18 cellular contexts compared by ENCODE assay signal in the genomic region with DNA sequence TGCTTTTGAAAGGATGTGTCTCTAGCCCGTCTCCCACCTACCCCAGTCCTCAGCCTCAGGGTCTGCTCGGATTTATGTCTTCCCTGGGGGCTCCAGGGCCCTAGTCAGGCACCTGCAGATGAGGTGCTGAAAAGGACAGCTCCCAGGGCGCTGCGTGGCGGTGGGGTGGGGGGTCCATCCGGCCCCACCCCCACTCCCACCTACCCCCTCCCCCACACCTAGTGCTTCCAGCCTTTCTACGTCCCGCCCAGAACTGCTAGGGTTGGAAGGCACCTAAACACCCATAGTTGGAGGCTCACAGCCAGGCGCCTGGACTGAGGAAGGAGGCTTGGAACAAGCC. TPM values are rescaled to one million over a fixed set of nuclear protein-coding genes. Genes with fewer than 3 reads are reported as not detected.
DNase-seq lines count a peak whose midpoint lies in the region; ATAC-seq and TF ChIP-seq lines count a peak whose summit lies in the region.
"Had no signal": no experiment of that assay in that cellular context is flagged by ENCODE, and none has a peak within 500 bp of the region (broad histone marks: within the 10 kb centered on the region; RNA-seq: fewer than 3 reads in every experiment).

No MANE protein-coding gene starts in this region.

- H3K36me3 ChIP-seq in iPS-18a (ENCODE audit: control insufficient read depth, low read depth, low read length) (no peaks in the 10 kb centered on the region), neuronal stem cell (replicated peaks in 1 of 2; ENCODE audit: control insufficient read depth in 2 of 2, insufficient read depth in 2 of 2, low read length in 2 of 2) (no peaks in the 10 kb centered on the region)
- H3K36me3 ChIP-seq: HAP-1, lower lobe of right lung had no signal

- H3K4me3 ChIP-seq in iPS-18a (ENCODE audit: low read length) (peak overlapping the region; percentile 18), neuronal stem cell (ENCODE audit: low read length in 2 of 2) (no peak overlapping the region)
- H3K4me3 ChIP-seq: HAP-1 had no signal

- WGBS in neuronal stem cell (ENCODE audit: extremely low coverage in 2 of 2, insufficient read length in 2 of 2, insufficient replicate concordance in 1 of 2), 2 donors: no CpG with 5 or more reads among the region's 9 CpGs

- H3K4me3 Mint-ChIP-seq in WTC11: peak overlapping the region; percentile 54

- POLR2A ChIA-PET in WTC11 (lab: Charles Lee): no interaction called here

- H2BK120ac ChIP-seq in neuronal stem cell (ENCODE audit: low read depth, low read length): no peak overlapping the region

- H2BK5ac ChIP-seq in neuronal stem cell (ENCODE audit: low read length): no peak overlapping the region

- no peak overlapping the region for H4K8ac ChIP-seq in neuronal stem cell (ENCODE audit: low read depth, low read length)

- DNase-seq in D341Med (ENCODE audit: low spot score): peak; percentile 14
- no peak for DNase-seq in WTC11 (ENCODE audit: low spot score)
- no peak for DNase-seq in neuronal stem cell (ENCODE audit: low spot score)
- no peak for DNase-seq in NK-92 treated with Interleukin-12 subunit alpha and Interleukin-12 subunit beta, amount 100 ng/mL, for 24 hours (lab: John Stamatoyannopoulos, UW)
- DNase-seq in erythroblast (lab: John Stamatoyannopoulos, UW): no peak
- DNase-seq: activated gamma-delta T cell; foreskin fibroblast; Karpas-422; lower lobe of right lung; NCI-H748 treated with DMSO at 0.1 percent for 48 hours; stimulated activated CD4-positive, alpha-beta T cell treated with anti-CD3 and anti-CD28 coated beads, Interleukin-4, amount 100 ng/mL, for 4 hours; T-helper 9 cell had no signal

- H3K4me1 Mint-ChIP-seq in WTC11: peaks cover 33% of the 10 kb centered on the region

- no peak overlapping the region for H3K14ac ChIP-seq in neuronal stem cell (ENCODE audit: low read length)

- ATAC-seq in WTC11 (no peak), GM18498 (IDR thresholded peaks at IDR 0.05; ENCODE audit: unreplicated experiment) (no peak), HG03159 (IDR thresholded peaks at IDR 0.05; ENCODE audit: unreplicated experiment) (no peak)

- H3K9me3 ChIP-seq in iPS-18a (ENCODE audit: control insufficient read depth, low read depth, low read length) (no peaks in the 10 kb centered on the region), neuronal stem cell (replicated peaks in 1 of 2; ENCODE audit: control insufficient read depth in 2 of 2, insufficient read depth in 1 of 2, low read depth in 1 of 2, low read length in 2 of 2) (peaks cover 0 to 5% of the 10 kb centered on the region in 2 donors)
- H3K9me3 ChIP-seq: HAP-1, lower lobe of right lung had no signal

- no peak overlapping the region for H3K4ac ChIP-seq in neuronal stem cell (ENCODE audit: low read length)

- no peak overlapping the region for H3K18ac ChIP-seq in neuronal stem cell (ENCODE audit: low read length)

- no peak overlapping the region for H2AK5ac ChIP-seq in neuronal stem cell (ENCODE audit: low read depth, low read length)

- H3K27ac ChIP-seq in iPS-18a (ENCODE audit: low read length): no peak overlapping the region
- no peak overlapping the region for H3K27ac ChIP-seq in neuronal stem cell (replicated peaks; ENCODE audit: low read length)
- H3K27ac ChIP-seq: lower lobe of right lung had no signal

- CTCF ChIA-PET in WTC11 (lab: Charles Lee): no interaction called here

- no peak overlapping the region for H2BK12ac ChIP-seq in neuronal stem cell (ENCODE audit: low read length)

- peaks cover 97% of the 10 kb centered on the region for H3K27me3 Mint-ChIP-seq in WTC11 (ENCODE audit: low read depth)

- H3K23ac ChIP-seq in neuronal stem cell (ENCODE audit: low read depth, low read length, poor library complexity): no peak overlapping the region

- no peak overlapping the region for H3K27ac Mint-ChIP-seq in WTC11

- peak overlapping the region; percentile 52 for H3K4me2 ChIP-seq in neuronal stem cell (ENCODE audit: insufficient read depth, low read length, poor library complexity, severe bottlenecking)

- TF ChIP-seq POLR2A in erythroblast (IDR thresholded peaks at IDR 0.05; ENCODE audit: low read length): no peak

- TF ChIP-seq CTCF in WTC11 (IDR thresholded peaks at IDR 0.05): no peak

- H3K27me3 ChIP-seq in iPS-18a (ENCODE audit: control insufficient read depth, insufficient read depth, low read length): peaks cover 95% of the 10 kb centered on the region
- H3K27me3 ChIP-seq in neuronal stem cell (ENCODE audit: control insufficient read depth in 3 of 3, insufficient read depth in 3 of 3, low read depth in 1 of 3, low read length in 3 of 3): peaks cover 38 to 96% (median 69%) of the 10 kb centered on the region in 3 experiments

- H2AFZ ChIP-seq in neuronal stem cell (ENCODE audit: low read length): no peak overlapping the region

- H2BK15ac ChIP-seq in neuronal stem cell (ENCODE audit: low read length): no peak overlapping the region

- H3K9ac ChIP-seq in iPS-18a (ENCODE audit: low read length) (no peak overlapping the region), neuronal stem cell (ENCODE audit: low read depth, low read length, poor library complexity) (no peak overlapping the region)

- H3K36me3 Mint-ChIP-seq in WTC11: no peaks in the 10 kb centered on the region

- H4K91ac ChIP-seq in neuronal stem cell (ENCODE audit: low read depth, low read length, poor library complexity): no peak overlapping the region

- no peaks in the 10 kb centered on the region for H3K9me3 Mint-ChIP-seq in WTC11

- peaks cover 7% of the 10 kb centered on the region for H3K4me1 ChIP-seq in iPS-18a (ENCODE audit: control insufficient read depth, low read depth, low read length)
- peaks cover 10 to 35% of the 10 kb centered on the region in 2 donors for H3K4me1 ChIP-seq in neuronal stem cell (ENCODE audit: control insufficient read depth in 2 of 2, insufficient read depth in 1 of 2, low read depth in 1 of 2, low read length in 2 of 2)

- no peaks in the 10 kb centered on the region for H3K79me1 ChIP-seq in neuronal stem cell (ENCODE audit: low read depth, low read length)

TF ChIP-seq in WTC11, 78 proteins besides CTCF, POLR2A, EP300 and RAD21:
- TF ChIP-seq ZNF232 (CRISPR knock-in tag; IDR thresholded peaks at IDR 0.05) (no peak), NR3C1 (CRISPR knock-in tag; conservative IDR thresholded peaks at IDR 0.05; ENCODE audit: low read depth) (no peak), ZNF138 (CRISPR knock-in tag; conservative IDR thresholded peaks at IDR 0.05) (no peak), CBFB (CRISPR knock-in tag; IDR thresholded peaks at IDR 0.05; ENCODE audit: low read depth) (no peak), ZNF671 (CRISPR knock-in tag; IDR thresholded peaks at IDR 0.05) (no peak), ZNF416 (CRISPR knock-in tag; IDR thresholded peaks at IDR 0.05) (no peak)
- TF ChIP-seq, protein P1, sequence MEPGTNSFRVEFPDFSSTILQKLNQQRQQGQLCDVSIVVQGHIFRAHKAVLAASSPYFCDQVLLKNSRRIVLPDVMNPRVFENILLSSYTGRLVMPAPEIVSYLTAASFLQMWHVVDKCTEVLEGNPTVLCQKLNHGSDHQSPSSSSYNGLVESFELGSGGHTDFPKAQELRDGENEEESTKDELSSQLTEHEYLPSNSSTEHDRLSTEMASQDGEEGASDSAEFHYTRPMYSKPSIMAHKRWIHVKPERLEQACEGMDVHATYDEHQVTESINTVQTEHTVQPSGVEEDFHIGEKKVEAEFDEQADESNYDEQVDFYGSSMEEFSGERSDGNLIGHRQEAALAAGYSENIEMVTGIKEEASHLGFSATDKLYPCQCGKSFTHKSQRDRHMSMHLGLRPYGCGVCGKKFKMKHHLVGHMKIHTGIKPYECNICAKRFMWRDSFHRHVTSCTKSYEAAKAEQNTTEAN (CRISPR knock-in tag; IDR thresholded peaks at IDR 0.05): no peak

RNA-seq across cellular contexts. Expression of gene ROBO3, which starts 1.4 kb away (rescaled TPM):
- 21.3 to 27.5 TPM (median 25.3 TPM) in 3 replicates for total RNA-seq in WTC11 (2021)
- polyA plus RNA-seq in neuronal stem cell (2013, experiment 1 of 2): 9.5 TPM
- polyA plus RNA-seq in neuronal stem cell (2013, experiment 2 of 2): 8.8 TPM

RNA-seq across cellular contexts. Expression of gene ROBO4, which starts 33.9 kb away (rescaled TPM):
- 0.07 to 0.13 TPM (median 0.09 TPM) in 3 replicates for total RNA-seq in WTC11 (2021)
- not detected for polyA plus RNA-seq in neuronal stem cell (2013, experiment 1 of 2)
- not detected for polyA plus RNA-seq in neuronal stem cell (2013, experiment 2 of 2)
- total RNA-seq: SK-MEL-5 had no signal

RNA-seq across cellular contexts. Expression of gene HEPN1, which starts 55.3 kb away (rescaled TPM):
- total RNA-seq in WTC11 (2021): not detected in 3 replicates
- not detected for polyA plus RNA-seq in neuronal stem cell (2013, experiment 1 of 2)
- not detected for polyA plus RNA-seq in neuronal stem cell (2013, experiment 2 of 2)
- total RNA-seq: lower lobe of right lung, SK-MEL-5, subcutaneous adipose tissue had no signal
